18 cellular contexts compared by ENCODE assay signal in genomic region chr17:72100445-72100844, GRCh38. TPM values are rescaled to one million over a fixed set of nuclear protein-coding genes. Genes with fewer than 3 reads are reported as not detected.
DNase-seq lines count a peak whose midpoint lies in the region; ATAC-seq, FAIRE-seq and TF ChIP-seq lines count a peak whose summit lies in the region.
"Had no signal": no experiment of that assay in that cellular context is flagged by ENCODE, and none has a peak within 500 bp of the region (broad histone marks: within the 10 kb centered on the region; RNA-seq: fewer than 3 reads in every experiment).

No MANE protein-coding gene starts in this region.

- no peak for DNase-seq in IMR-90
- no peak for DNase-seq in HepG2 (ENCODE audit: low spot score)
- DNase-seq in small intestine, result peak; percentile 57
- DNase-seq in hypothalamus (lab: John Stamatoyannopoulos, UW), result no peak
- no peak for DNase-seq in NCI-H1436 (lab: John Stamatoyannopoulos, UW)
- no peak for DNase-seq in NCI-H187 treated with DMSO at 0.1 percent for 48 hours (lab: John Stamatoyannopoulos, UW)
- DNase-seq: C1 segment of cervical spinal cord; Caco-2; CD4-positive, alpha-beta memory T cell; DMS153; DND-41; GOT3; HFFc6 had no signal

- H3K4me2 ChIP-seq in IMR-90 (ENCODE audit: low read depth, low read length) (no peak overlapping the region), HepG2 (ENCODE audit: low read depth, low read length) (no peak overlapping the region)

- no peak overlapping the region for H4K8ac ChIP-seq in IMR-90 (ENCODE audit: low read depth in 2 of 2, low read length in 2 of 2)

- BruUV-seq in IMR-90 (replicated peaks; lab: Mats Ljungman, UMichigan), result no TSS peak
- BruUV-seq in HepG2 (replicated peaks; lab: Mats Ljungman, UMichigan), result no TSS peak

- H3K23ac ChIP-seq in IMR-90 (ENCODE audit: low read depth, low read length), result no peak overlapping the region

- H4K91ac ChIP-seq in IMR-90 (ENCODE audit: insufficient read depth, low read depth, low read length), result no peak overlapping the region

- H3K4ac ChIP-seq in IMR-90 (ENCODE audit: low read depth, low read length), result peak overlapping the region; percentile 73; the same call in 1 of the 2 replicates

- TF ChIP-seq EP300 in Ishikawa (IDR thresholded peaks at IDR 0.05; ENCODE audit: borderline replicate concordance) (no peak), HepG2 (IDR thresholded peaks at IDR 0.05; ENCODE audit: low read depth in 2 of 2, low read length in 2 of 2) (no peak), HepG2 (CRISPR knock-in tag; IDR thresholded peaks at IDR 0.05; ENCODE audit: borderline replicate concordance) (no peak)

- H3K4me1 ChIP-seq in IMR-90 (ENCODE audit: control insufficient read depth, insufficient read depth, low read length) (peaks cover 3% of the 10 kb centered on the region), HepG2 (ENCODE audit: insufficient read depth, low read length) (peaks cover 10% of the 10 kb centered on the region), small intestine (ENCODE audit: control insufficient read depth in 2 of 2, insufficient read depth in 1 of 2, low read depth in 1 of 2, low read length in 1 of 2) (no peaks in the 10 kb centered on the region)
- H3K4me1 ChIP-seq: Caco-2, HAP-1 had no signal

- no peaks in the 10 kb centered on the region for H3K79me2 ChIP-seq in HepG2 (ENCODE audit: insufficient read depth, low read length)

- peak overlapping the region; percentile 73; the same call in 1 of the 2 replicates for H2AK5ac ChIP-seq in IMR-90 (ENCODE audit: low read depth, low read length)

- 100% methylated on average over 2 of the region's 5 CpGs; no CpG with 5 or more reads in 1 of the 2 experiments for WGBS in IMR-90 (ENCODE audit: extremely low coverage in 2 of 2, insufficient read length in 1 of 2), 2 experiments
- WGBS in HepG2 (ENCODE audit: low lambda C conversion rate), result 5% methylated on average over 5 of the region's 5 CpGs
- 34 to 61% (median 48%) methylated on average over 5 of the region's 5 CpGs for WGBS in small intestine, 3 donors

- H4K20me1 ChIP-seq in IMR-90 (ENCODE audit: insufficient read depth, low read length), result no peaks in the 10 kb centered on the region
- no peaks in the 10 kb centered on the region for H4K20me1 ChIP-seq in HepG2 (ENCODE audit: insufficient read depth, low read length)

- no peak overlapping the region for H3K9ac ChIP-seq in IMR-90 (ENCODE audit: low read depth, low read length)
- H3K9ac ChIP-seq in HepG2 (ENCODE audit: insufficient read depth, low read depth, low read length), result no peak overlapping the region

- intact Hi-C loops in IMR-90 (cut with micrococcal nuclease) (no loop called here), HepG2 (cut with micrococcal nuclease; ENCODE audit: unreplicated experiment) (no loop called here)

- H3K27me3 ChIP-seq in IMR-90 (ENCODE audit: control insufficient read depth, insufficient read depth, low read length), result no peaks in the 10 kb centered on the region
- H3K27me3 ChIP-seq in HepG2 (ENCODE audit: control insufficient read depth in 1 of 2, insufficient read depth in 2 of 2, low read length in 2 of 2), result no peaks in the 10 kb centered on the region
- no peaks in the 10 kb centered on the region for H3K27me3 ChIP-seq in small intestine (ENCODE audit: control insufficient read depth in 2 of 2, insufficient read depth in 2 of 2, low read length in 2 of 2)

- no peak for ATAC-seq in IMR-90 (ENCODE audit: low read depth)
- peak; percentile 60 for ATAC-seq in HepG2

- H3K27ac ChIP-seq in IMR-90 (ENCODE audit: insufficient read depth, low read length) (no peak overlapping the region), HepG2 (ENCODE audit: extremely low read length, insufficient read depth, low read length) (no peak overlapping the region), small intestine (ENCODE audit: low read depth in 1 of 2, low read length in 1 of 2) (no peak overlapping the region)

- H3K18ac ChIP-seq in IMR-90 (ENCODE audit: low read depth, low read length), result peak overlapping the region; percentile 67; the same call in 1 of the 2 replicates

- H3K9me1 ChIP-seq in IMR-90 (ENCODE audit: insufficient read depth, low read length), result 0 out of 2 replicates have a peak, but pooled peaks cover 3% of the 10 kb centered on the region

- H3K36me3 ChIP-seq in IMR-90 (ENCODE audit: control insufficient read depth, insufficient read depth, low read length) (no peaks in the 10 kb centered on the region), HepG2 (replicated peaks in 1 of 2; ENCODE audit: control insufficient read depth in 1 of 2, insufficient read depth in 2 of 2, low read length in 2 of 2) (no peaks in the 10 kb centered on the region), small intestine (ENCODE audit: control insufficient read depth in 2 of 2, insufficient read depth in 2 of 2, low read length in 2 of 2) (no peaks in the 10 kb centered on the region)
- H3K36me3 ChIP-seq: HAP-1 had no signal

- no peak overlapping the region for H3K4me3 ChIP-seq in IMR-90 (ENCODE audit: insufficient read depth, low read depth, low read length)
- H3K4me3 ChIP-seq in HepG2 (replicated peaks in 1 of 3; ENCODE audit: insufficient read depth in 1 of 3, low read depth in 2 of 3, low read length in 3 of 3), result no peak overlapping the region
- H3K4me3 ChIP-seq in small intestine (ENCODE audit: low read depth in 1 of 2, low read length in 2 of 2), result no peak overlapping the region
- H3K4me3 ChIP-seq: HAP-1 had no signal

- dilution Hi-C loops in IMR-90 (cut with HindIII; ENCODE audit: low sequenced_read_pairs, unreplicated experiment), result no loop called here

- H4K5ac ChIP-seq in IMR-90 (ENCODE audit: low read depth, low read length), result no peak overlapping the region

- H3K56ac ChIP-seq in IMR-90 (ENCODE audit: extremely low read depth, insufficient read depth, low read length), result no peak overlapping the region

- H2BK5ac ChIP-seq in IMR-90 (ENCODE audit: low read depth, low read length, poor library complexity, severe bottlenecking), result no peak overlapping the region

- FAIRE-seq in HepG2 (lab: Jason Lieb, UNC), result peak; percentile 60
- FAIRE-seq in small intestine (lab: Jason Lieb, UNC), result no peak
- FAIRE-seq: G401.6, GM12892, H54 had no signal

- no peaks in the 10 kb centered on the region for H3K79me1 ChIP-seq in IMR-90 (ENCODE audit: low read depth in 1 of 2, low read length in 2 of 2)

- TF ChIP-seq CTCF in IMR-90 (conservative IDR thresholded peaks at IDR 0.05; ENCODE audit: low read depth, low read length), result no peak
- no peak for TF ChIP-seq CTCF in HepG2 (CRISPR knock-in tag; IDR thresholded peaks at IDR 0.05)

- no peak for TF ChIP-seq RAD21 in IMR-90 (IDR thresholded peaks at IDR 0.05; ENCODE audit: low read length)
- no peak for TF ChIP-seq RAD21 in Ishikawa (IDR thresholded peaks at IDR 0.05; ENCODE audit: low read depth)
- TF ChIP-seq RAD21 in HepG2 (CRISPR knock-in tag; IDR thresholded peaks at IDR 0.05), result no peak

- H2AFZ ChIP-seq in IMR-90 (replicated peaks; ENCODE audit: low read length, poor library complexity), result no peak overlapping the region
- H2AFZ ChIP-seq in HepG2 (ENCODE audit: low read length), result no peak overlapping the region

- 0 out of 2 replicates have a peak overlapping the region, but pooled peaks have one; percentile 59 for H2BK120ac ChIP-seq in IMR-90 (ENCODE audit: low read depth, low read length)

- TF ChIP-seq POLR2A in IMR-90 (IDR thresholded peaks at IDR 0.05; ENCODE audit: low read depth, low read length), result no peak
- no peak for TF ChIP-seq POLR2A in HepG2 (IDR thresholded peaks at IDR 0.05; ENCODE audit: insufficient read depth in 1 of 2, low read depth in 2 of 2, low read length in 2 of 2)

- CTCF ChIA-PET in IMR-90 (lab: Yijun Ruan, JAX), result interaction anchor here (1.1 kb wide), 1 partner anchor 11 kb away, joined by 3 read pairs; no protein-coding TSS in a partner anchor
- CTCF ChIA-PET in HepG2 (lab: Yijun Ruan, JAX; ENCODE audit: low intra/inter-chr PET ratio, low total read pairs), result no interaction called here

- H3K9me3 ChIP-seq in IMR-90 (ENCODE audit: control insufficient read depth, insufficient read depth, low read length) (no peaks in the 10 kb centered on the region), HepG2 (ENCODE audit: low read length) (no peaks in the 10 kb centered on the region), small intestine (ENCODE audit: control insufficient read depth, low read depth) (no peaks in the 10 kb centered on the region)
- H3K9me3 ChIP-seq: Caco-2, HAP-1 had no signal

- H3K14ac ChIP-seq in IMR-90 (replicated peaks; ENCODE audit: low read depth, low read length), result no peak overlapping the region

- in situ Hi-C loops in IMR-90 (cut with MboI; ENCODE audit: low sequenced_read_pairs) (loop anchor here (10.0 kb wide), 1 partner anchor 616 kb away; no protein-coding TSS in a partner anchor), HepG2 (cut with HindIII; ENCODE audit: extremely low pct_ligation_motif_present, low pct_unique_long_range_greater_than_20kb) (no loop called here)

- no peak overlapping the region for H2AK9ac ChIP-seq in IMR-90 (replicated peaks; ENCODE audit: low read depth, low read length, poor library complexity)

- POLR2A ChIA-PET in IMR-90 (lab: Charles Lee; ENCODE audit: unreplicated experiment), result interaction anchor here (1.1 kb wide), 1 partner anchor 20 kb away, joined by 5 read pairs; the partner anchor contains the start of gene SOX9
- POLR2A ChIA-PET in HepG2 (lab: Yijun Ruan, JAX), result no interaction called here

- H2BK15ac ChIP-seq in IMR-90 (ENCODE audit: low read depth, low read length), result no peak overlapping the region

- H2BK20ac ChIP-seq in IMR-90 (ENCODE audit: low read depth, low read length), result peak overlapping the region; percentile 63

RNA-seq across cellular contexts. Expression of gene SOX9, which starts 20.4 kb away (rescaled TPM):
- 4.1 and 8.3 TPM in 2 replicates for total RNA-seq in IMR-90 (2012; rRNA removed)
- polyA plus RNA-seq in IMR-90 (2012; rRNA removed), result 12.7 and 17.6 TPM in 2 replicates
- polyA plus RNA-seq in IMR-90 (2012; cell fraction: cytosol; rRNA removed), result 12.5 and 21.1 TPM in 2 replicates
- 31.6 and 43.9 TPM in 2 replicates for polyA plus RNA-seq in IMR-90 (2012; cell fraction: nucleus; rRNA removed; ENCODE audit: low replicate concordance)
- total RNA-seq in HepG2 (2016; rRNA removed; fragmentation: Illumina TruSeq; extraction: Trizol), result 27.6 and 40.1 TPM in 2 replicates
- total RNA-seq in HepG2 (2016; cell fraction: cytosol; rRNA removed; fragmentation: Illumina TruSeq; extraction: Trizol; ENCODE audit: low read depth), result 6.2 and 7.6 TPM in 2 replicates
- 27.6 and 38.4 TPM in 2 replicates for total RNA-seq in HepG2 (2016; cell fraction: insoluble cytoplasmic fraction; rRNA removed; fragmentation: Illumina TruSeq; extraction: Trizol)
- 33.8 and 35.1 TPM in 2 replicates for total RNA-seq in HepG2 (2016; cell fraction: membrane; rRNA removed; fragmentation: Illumina TruSeq; extraction: Trizol)
- 41.9 and 42.0 TPM in 2 replicates for total RNA-seq in HepG2 (2016; cell fraction: nucleus; rRNA removed; fragmentation: Illumina TruSeq; extraction: Trizol)
- 16.1 and 18.5 TPM in 2 replicates for polyA plus RNA-seq in HepG2 (2011; rRNA removed)
- polyA plus RNA-seq in HepG2 (2011; cell fraction: cytosol; rRNA removed), result 16.5 and 16.7 TPM in 2 replicates
- polyA plus RNA-seq in HepG2 (2011; cell fraction: nucleus; rRNA removed), result 27.0 and 29.5 TPM in 2 replicates
- 52.8 and 54.6 TPM in 2 replicates for polyA plus RNA-seq in HepG2 (2012)
- polyA plus RNA-seq in HepG2 (2016; cell fraction: cytosol; fragmentation: Illumina TruSeq; extraction: Trizol; ENCODE audit: low read depth), result 4.1 and 5.3 TPM in 2 replicates
- polyA plus RNA-seq in HepG2 (2016; cell fraction: insoluble cytoplasmic fraction; fragmentation: Illumina TruSeq; extraction: Trizol; ENCODE audit: low read depth), result 85.8 and 117 TPM in 2 replicates
- polyA plus RNA-seq in HepG2 (2016; cell fraction: membrane; fragmentation: Illumina TruSeq; extraction: Trizol; ENCODE audit: low read depth), result 19.3 and 23.2 TPM in 2 replicates
- 116 and 117 TPM in 2 replicates for polyA plus RNA-seq in HepG2 (2016; cell fraction: nucleus; fragmentation: Illumina TruSeq; extraction: Trizol; ENCODE audit: insufficient read depth, low read depth)
- polyA minus RNA-seq in HepG2 (2011; rRNA and poly(A)+ RNA removed; ENCODE audit: low replicate concordance), result 44.5 TPM in 1 of 2 replicates, not detected in the other
- polyA minus RNA-seq in HepG2 (2011; cell fraction: cytosol; rRNA and poly(A)+ RNA removed), result 90.2 and 106 TPM in 2 replicates
- 25.2 and 26.5 TPM in 2 replicates for polyA minus RNA-seq in HepG2 (2011; cell fraction: nucleus; rRNA and poly(A)+ RNA removed)
- 10 to 100 TPM in 1 of 3 donors, 1 to 10 TPM in 2; 3.0 to 21.2 (median 5.4) TPM for polyA plus RNA-seq in small intestine
- total RNA-seq: CD4-positive, alpha-beta memory T cell had no signal
- polyA plus RNA-seq: CD4-positive, alpha-beta memory T cell had no signal
